8 cellular contexts compared by ENCODE assay signal in genomic region chr2:173027181-173028128, GRCh38. TPM values are rescaled to one million over a fixed set of nuclear protein-coding genes. Genes with fewer than 3 reads are reported as not detected.
A peak's percentile ranks its signal among the peaks of the same experiment; 100 is the strongest.
DNase-seq lines count a peak whose midpoint lies in the region; ATAC-seq and TF ChIP-seq lines count a peak whose summit lies in the region.

No MANE protein-coding gene starts in this region.

- H3K27me3 ChIP-seq in NT2/D1 (ENCODE audit: insufficient read depth, insufficient read length) (no peaks in the 10 kb centered on the region), muscle layer of colon (ENCODE audit: control insufficient read depth in 1 of 2, insufficient read depth in 2 of 2, low read length in 2 of 2) (no peaks in the 10 kb centered on the region)

- H3K36me3 ChIP-seq in NT2/D1 (ENCODE audit: insufficient read depth, insufficient read length, low read length) (no peaks in the 10 kb centered on the region), muscle layer of colon (ENCODE audit: insufficient read depth, low read length) (no peaks in the 10 kb centered on the region)

- no peak overlapping the region for H3K9ac ChIP-seq in NT2/D1 (ENCODE audit: insufficient read length, low read depth)
- H3K9ac ChIP-seq in muscle layer of colon (ENCODE audit: low read length): no peak overlapping the region

- DNase-seq in HT1080 (ENCODE audit: low read depth) (peak; percentile 70), NT2/D1 (ENCODE audit: low read depth, low spot score) (peak; percentile 91), epithelial cell of esophagus (ENCODE audit: low read depth) (peak; percentile 92)
- DNase-seq in activated CD8-positive, alpha-beta memory T cell treated with anti-CD3 and anti-CD28 coated beads, Interleukin-2, amount 50 U/mL, for 24 hours (ENCODE audit: extremely low read depth): peak; percentile 55
- peak; percentile 50 to 51 for DNase-seq in stimulated activated CD8-positive, alpha-beta memory T cell treated with anti-CD3 and anti-CD28 coated beads, Interleukin-4, amount 100 ng/mL, for 1 hour (ENCODE audit: low read depth in 2 of 2, low spot score in 1 of 2)

- H3K4me1 ChIP-seq in NT2/D1 (ENCODE audit: insufficient read depth, insufficient read length) (no peaks in the 10 kb centered on the region), muscle layer of colon (ENCODE audit: insufficient read depth, low read length) (peaks cover 28% of the 10 kb centered on the region)

- H3K4me3 ChIP-seq in NT2/D1 (ENCODE audit: insufficient read length, low read depth) (no peak overlapping the region), epithelial cell of esophagus (ENCODE audit: low read length) (no peak overlapping the region), muscle layer of colon (ENCODE audit: low read depth in 1 of 2, low read length in 2 of 2) (no peak overlapping the region)

- TF ChIP-seq CTCF in GM12872 (IDR thresholded peaks at IDR 0.05; ENCODE audit: insufficient read depth, low read depth, low read length) (peak; percentile 84), epithelial cell of esophagus (IDR thresholded peaks at IDR 0.05; ENCODE audit: insufficient read depth, low read depth, low read length, missing control alignments) (peak; percentile 97)

- no peak for ATAC-seq in GM18861 (IDR thresholded peaks at IDR 0.05; ENCODE audit: unreplicated experiment)

- H3K9me3 ChIP-seq in NT2/D1 (ENCODE audit: insufficient read depth, low read length) (no peaks in the 10 kb centered on the region; the same call in 1 of the 2 replicates), muscle layer of colon (ENCODE audit: low read length) (no peaks in the 10 kb centered on the region)

- peak overlapping the region; percentile 70 for H3K27ac ChIP-seq in muscle layer of colon (ENCODE audit: low read depth, low read length)

RNA-seq across cellular contexts. Expression of gene MAP3K20, which starts 48.2 kb away (rescaled TPM):
- total RNA-seq in HT1080 (2014; rRNA removed; shearing (Covaris generic)): 22.6 and 25.2 TPM in 2 replicates
- polyA plus RNA-seq in HT1080 (2015; cell fraction: cytosol; rRNA removed): 26.9 and 33.6 TPM in 2 replicates
- 22.6 and 22.7 TPM in 2 replicates for polyA plus RNA-seq in HT1080 (2015; cell fraction: nucleus; rRNA removed)
